In genomic region chr4:72286185-72286584, GRCh38 we compare ENCODE assay signal across 11 cellular contexts.
DNase-seq lines count a peak whose midpoint lies in the region; ATAC-seq and TF ChIP-seq lines count a peak whose summit lies in the region.
"Had no signal": no experiment of that assay in that cellular context is flagged by ENCODE, and none has a peak within 500 bp of the region (broad histone marks: within the 10 kb centered on the region; RNA-seq: fewer than 3 reads in every experiment).

No MANE protein-coding gene starts in this region.

- H3K23ac ChIP-seq in mesendoderm (ENCODE audit: low read length) = no peak overlapping the region

- H2BK120ac ChIP-seq in mesendoderm (ENCODE audit: low read depth, low read length) = no peak overlapping the region

- H4K5ac ChIP-seq in mesendoderm (ENCODE audit: low read length) = no peak overlapping the region

- H2BK15ac ChIP-seq in mesendoderm (replicated peaks; ENCODE audit: low read depth) = no peak overlapping the region

- no peak overlapping the region for H3K4ac ChIP-seq in mesendoderm (ENCODE audit: low read depth, low read length)

- H4K8ac ChIP-seq in mesendoderm (ENCODE audit: low read depth, low read length) = no peak overlapping the region

- H2BK5ac ChIP-seq in mesendoderm (ENCODE audit: low read length) = no peak overlapping the region

- no peaks in the 10 kb centered on the region for H3K36me3 ChIP-seq in mesendoderm (ENCODE audit: control insufficient read depth, insufficient read depth, low read length)
- H3K36me3 ChIP-seq: suprapubic skin had no signal

- peaks cover 0 to 3% (median 0%) of the 10 kb centered on the region in 5 experiments for H3K9me3 Mint-ChIP-seq in brain

- peak; percentile 60 for DNase-seq in ELR (ENCODE audit: low read depth)
- DNase-seq in LoVo (ENCODE audit: low spot score) = peak; percentile 5
- peak; percentile 16 for DNase-seq in mesendoderm
- DNase-seq in NCI-H2107 (lab: John Stamatoyannopoulos, UW) = no peak
- no peak for DNase-seq in NOMO-1 treated with DMSO at 0.1 percent for 48 hours (lab: John Stamatoyannopoulos, UW; ENCODE audit: unreplicated experiment)
- DNase-seq: T-helper 9 cell had no signal

- H3K4me2 ChIP-seq in mesendoderm (ENCODE audit: low read length) = no peak overlapping the region
- H3K4me2 ChIP-seq: KMS-11 had no signal

- TF ChIP-seq CTCF in brain (conservative IDR thresholded peaks at IDR 0.05) = peak; percentile 49 to 54

- H3K27me3 ChIP-seq in mesendoderm (ENCODE audit: insufficient read depth, low read length, poor library complexity) = no peaks in the 10 kb centered on the region
- H3K27me3 ChIP-seq: suprapubic skin had no signal

- H3K79me1 ChIP-seq in mesendoderm (ENCODE audit: low read length) = no peaks in the 10 kb centered on the region

- H3K27me3 Mint-ChIP-seq in brain = no peaks in the 10 kb centered on the region

- H3K27ac Mint-ChIP-seq in brain = peak overlapping the region in 1 of 5 experiments; percentile 33

- H3K4me3 Mint-ChIP-seq in brain = no peak overlapping the region

- no peak overlapping the region for H2AK5ac ChIP-seq in mesendoderm (ENCODE audit: low read length)

- H3K4me1 ChIP-seq in mesendoderm (ENCODE audit: control insufficient read depth, low read depth, low read length) = no peaks in the 10 kb centered on the region
- H3K4me1 ChIP-seq: suprapubic skin had no signal

- H3K9ac ChIP-seq in mesendoderm (ENCODE audit: low read length) = no peak overlapping the region
- H3K9ac ChIP-seq: KMS-11 had no signal

- no CpG with 5 or more reads among the region's 1 CpG for WGBS in mesendoderm (ENCODE audit: extremely low coverage, insufficient coverage, low lambda C conversion rate)

- H3K56ac ChIP-seq in mesendoderm (ENCODE audit: low read length) = no peak overlapping the region

- H3K4me1 Mint-ChIP-seq in brain = no peaks in the 10 kb centered on the region

- H3K79me2 ChIP-seq in mesendoderm (ENCODE audit: control insufficient read depth, insufficient read depth, low read length) = no peaks in the 10 kb centered on the region

- ATAC-seq in HG03039 (IDR thresholded peaks at IDR 0.05; ENCODE audit: unreplicated experiment) (no peak), HG02610 (IDR thresholded peaks at IDR 0.05; ENCODE audit: unreplicated experiment) (no peak)

- no peak overlapping the region for H3K4me3 ChIP-seq in mesendoderm (ENCODE audit: low read length)
- H3K4me3 ChIP-seq: suprapubic skin had no signal

- no peak overlapping the region for H3K18ac ChIP-seq in mesendoderm (ENCODE audit: low read length)

- no peak overlapping the region for H3K27ac ChIP-seq in mesendoderm (ENCODE audit: low read depth, low read length)
- H3K27ac ChIP-seq: KMS-11, suprapubic skin had no signal

- no peaks in the 10 kb centered on the region for H3K36me3 Mint-ChIP-seq in brain

Comparison
In these comparisons a context has a peak if more than half of its experiments do, and no peak if none do; other contexts are left out.
1. DNase-seq: peak in ELR (single experiment), LoVo (single experiment) and mesendoderm (single experiment); none in NCI-H2107 (single experiment) and NOMO-1 treated with DMSO at 0.1 percent for 48 hours (single experiment).